Comparison of ENCODE assay signal across 10 cellular contexts in the genomic region with DNA sequence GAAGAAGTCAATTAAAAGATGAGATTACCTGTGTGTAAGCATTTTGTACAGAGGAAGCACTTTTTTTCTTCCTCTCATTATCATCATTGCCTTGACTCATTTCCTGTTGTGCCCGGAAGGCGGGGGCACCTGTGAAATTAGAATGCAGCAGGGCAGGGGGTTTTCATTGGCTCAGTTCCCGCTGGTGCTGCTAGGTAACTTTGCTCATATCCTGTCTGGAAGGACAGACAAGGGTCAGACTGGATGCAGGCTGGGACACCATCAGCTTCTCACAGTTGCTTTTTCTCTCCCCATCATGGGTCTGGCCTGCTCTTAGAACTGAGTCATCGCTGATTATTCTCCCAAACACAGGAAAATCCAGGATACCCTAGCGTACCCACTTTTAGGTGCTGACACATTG.
DNase-seq lines count a peak whose midpoint lies in the region; ATAC-seq, FAIRE-seq and TF ChIP-seq lines count a peak whose summit lies in the region.
"Had no signal": no experiment of that assay in that cellular context is flagged by ENCODE, and none has a peak within 500 bp of the region (broad histone marks: within the 10 kb centered on the region; RNA-seq: fewer than 3 reads in every experiment).

No MANE protein-coding gene starts in this region.

- H3K4me1 Mint-ChIP-seq in CD4-positive, alpha-beta T cell (ENCODE audit: low read depth): peaks cover 9% of the 10 kb centered on the region
- H3K4me1 Mint-ChIP-seq in activated T-cell treated with anti-CD3 and anti-CD28 coated beads, Interleukin-2, amount 50 U/mL, for 24 hours (ENCODE audit: low read depth): peaks cover 24% of the 10 kb centered on the region
- peaks cover 14% of the 10 kb centered on the region for H3K4me1 Mint-ChIP-seq in type B pancreatic cell (ENCODE audit: unreplicated experiment)

- DNase-seq in CD4-positive, alpha-beta T cell: peak in 9 of 10 experiments; percentile 1 to 46 (median 6)
- DNase-seq in NCI-H146 (lab: John Stamatoyannopoulos, UW): peak; percentile 47
- peak; percentile 67 for DNase-seq in activated T-cell treated with anti-CD3 and anti-CD28 coated beads, Interleukin-2, amount 50 U/mL, for 24 hours
- DNase-seq in lung microvascular endothelial cell (ENCODE audit: low read depth in 2 of 2): peak; percentile 95 to 96
- no peak for DNase-seq in GM19239 (ENCODE audit: insufficient read length, low spot score)
- no peak for DNase-seq in dorsolateral prefrontal cortex
- DNase-seq in type B pancreatic cell (ENCODE audit: extremely low spot score, unreplicated experiment): no peak
- DNase-seq: SIG-M5 had no signal

- no peaks in the 10 kb centered on the region for H3K9me3 Mint-ChIP-seq in CD4-positive, alpha-beta T cell
- peaks cover 3% of the 10 kb centered on the region for H3K9me3 Mint-ChIP-seq in activated T-cell treated with anti-CD3 and anti-CD28 coated beads, Interleukin-2, amount 50 U/mL, for 24 hours
- no peaks in the 10 kb centered on the region for H3K9me3 Mint-ChIP-seq in type B pancreatic cell

- peaks cover 14% of the 10 kb centered on the region for H3K27me3 Mint-ChIP-seq in CD4-positive, alpha-beta T cell
- peaks cover 19% of the 10 kb centered on the region for H3K27me3 Mint-ChIP-seq in activated T-cell treated with anti-CD3 and anti-CD28 coated beads, Interleukin-2, amount 50 U/mL, for 24 hours
- no peaks in the 10 kb centered on the region for H3K27me3 Mint-ChIP-seq in type B pancreatic cell

- H3K4me3 Mint-ChIP-seq in CD4-positive, alpha-beta T cell: no peak overlapping the region
- peak overlapping the region; percentile 64 for H3K4me3 Mint-ChIP-seq in activated T-cell treated with anti-CD3 and anti-CD28 coated beads, Interleukin-2, amount 50 U/mL, for 24 hours
- no peak overlapping the region for H3K4me3 Mint-ChIP-seq in type B pancreatic cell

- no peaks in the 10 kb centered on the region for H3K9me3 ChIP-seq in CD4-positive, alpha-beta T cell (ENCODE audit: control insufficient read depth, low read length)

- no peak overlapping the region for H3K4me3 ChIP-seq in dorsolateral prefrontal cortex
- H3K4me3 ChIP-seq: skin epidermis had no signal

- peak; percentile 84 for ATAC-seq in CD4-positive, alpha-beta T cell (ENCODE audit: poor library complexity)
- ATAC-seq in HG03039 (IDR thresholded peaks at IDR 0.05; ENCODE audit: unreplicated experiment): no peak

- H3K27ac ChIP-seq in CD4-positive, alpha-beta T cell (ENCODE audit: low read depth, low read length): no peak overlapping the region
- no peak overlapping the region for H3K27ac ChIP-seq in dorsolateral prefrontal cortex
- H3K27ac ChIP-seq: skin epidermis had no signal

- FAIRE-seq in GM19239 (lab: Jason Lieb, UNC): no peak

- H3K27ac Mint-ChIP-seq in CD4-positive, alpha-beta T cell: peak overlapping the region; percentile 42
- H3K27ac Mint-ChIP-seq in activated T-cell treated with anti-CD3 and anti-CD28 coated beads, Interleukin-2, amount 50 U/mL, for 24 hours: peak overlapping the region; percentile 94
- no peak overlapping the region for H3K27ac Mint-ChIP-seq in type B pancreatic cell

- intact Hi-C loops in CD4-positive, alpha-beta T cell (cut with DNase I, micrococcal nuclease): loop anchor here in 1 of 2 experiments (10.0 kb wide), 1 partner anchor 318 kb away; no protein-coding TSS in a partner anchor
- intact Hi-C loops in dorsolateral prefrontal cortex (cut with DNase I): no loop called here

- CTCF ChIA-PET in CD4-positive, alpha-beta T cell (lab: Charles Lee): no interaction called here

- POLR2A ChIA-PET in CD4-positive, alpha-beta T cell (lab: Charles Lee): no interaction called here

- no peak for TF ChIP-seq CTCF in CD4-positive, alpha-beta T cell (IDR thresholded peaks at IDR 0.05)
- TF ChIP-seq CTCF in dorsolateral prefrontal cortex (IDR thresholded peaks at IDR 0.05 in 54 of 56, conservative IDR thresholded peaks at IDR 0.05 in 2 of 56; ENCODE audit: low read depth in 1 of 56, partially characterized antibody in 56 of 56): no peak
- TF ChIP-seq CTCF in type B pancreatic cell (conservative IDR thresholded peaks at IDR 0.05): no peak

- H3K27me3 ChIP-seq in CD4-positive, alpha-beta T cell (ENCODE audit: control insufficient read depth, insufficient read depth, low read length): no peaks in the 10 kb centered on the region
- H3K27me3 ChIP-seq in dorsolateral prefrontal cortex: no peaks in the 10 kb centered on the region

- H3K36me3 Mint-ChIP-seq in CD4-positive, alpha-beta T cell (ENCODE audit: low read depth): no peaks in the 10 kb centered on the region
- H3K36me3 Mint-ChIP-seq in activated T-cell treated with anti-CD3 and anti-CD28 coated beads, Interleukin-2, amount 50 U/mL, for 24 hours (ENCODE audit: low read depth): no peaks in the 10 kb centered on the region
- H3K36me3 Mint-ChIP-seq in type B pancreatic cell: no peaks in the 10 kb centered on the region

Comparison
In these comparisons a context has a peak if more than half of its experiments do, and no peak if none do; other contexts are left out.
1. DNase-seq: peak in CD4-positive, alpha-beta T cell (9 of 10), NCI-H146 (single experiment), activated T-cell treated with anti-CD3 and anti-CD28 coated beads, Interleukin-2, amount 50 U/mL, for 24 hours (single experiment) and lung microvascular endothelial cell (2 of 2); none in GM19239 (single experiment), dorsolateral prefrontal cortex (0 of 10) and type B pancreatic cell (single experiment).